In genomic region chr14:101537286-101537685, GRCh38 we compare ENCODE assay signal across 1 cellular context.
TF ChIP-seq lines count a peak whose summit lies in the region.

No MANE protein-coding gene starts in this region.

TF ChIP-seq in GM12878, 131 proteins besides CTCF, POLR2A, EP300 and RAD21 (continued from another document):
- TF ChIP-seq MLLT1 (IDR thresholded peaks at IDR 0.05) (no peak), CBX5 (IDR thresholded peaks at IDR 0.05; ENCODE audit: low read depth) (no peak), ZBTB11 (CRISPR knock-in tag; IDR thresholded peaks at IDR 0.05) (no peak), FOXK2 (IDR thresholded peaks at IDR 0.05) (no peak), PRDM15 (CRISPR knock-in tag; IDR thresholded peaks at IDR 0.05) (no peak)
- TF ChIP-seq, protein P1, sequence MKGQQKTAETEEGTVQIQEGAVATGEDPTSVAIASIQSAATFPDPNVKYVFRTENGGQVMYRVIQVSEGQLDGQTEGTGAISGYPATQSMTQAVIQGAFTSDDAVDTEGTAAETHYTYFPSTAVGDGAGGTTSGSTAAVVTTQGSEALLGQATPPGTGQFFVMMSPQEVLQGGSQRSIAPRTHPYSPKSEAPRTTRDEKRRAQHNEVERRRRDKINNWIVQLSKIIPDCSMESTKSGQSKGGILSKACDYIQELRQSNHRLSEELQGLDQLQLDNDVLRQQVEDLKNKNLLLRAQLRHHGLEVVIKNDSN (IDR thresholded peaks at IDR 0.05; ENCODE audit: borderline replicate concordance, extremely low read length, insufficient read depth, low read depth, low read length): peak; percentile 8
